1 cellular context compared by ENCODE assay signal in the genomic region with DNA sequence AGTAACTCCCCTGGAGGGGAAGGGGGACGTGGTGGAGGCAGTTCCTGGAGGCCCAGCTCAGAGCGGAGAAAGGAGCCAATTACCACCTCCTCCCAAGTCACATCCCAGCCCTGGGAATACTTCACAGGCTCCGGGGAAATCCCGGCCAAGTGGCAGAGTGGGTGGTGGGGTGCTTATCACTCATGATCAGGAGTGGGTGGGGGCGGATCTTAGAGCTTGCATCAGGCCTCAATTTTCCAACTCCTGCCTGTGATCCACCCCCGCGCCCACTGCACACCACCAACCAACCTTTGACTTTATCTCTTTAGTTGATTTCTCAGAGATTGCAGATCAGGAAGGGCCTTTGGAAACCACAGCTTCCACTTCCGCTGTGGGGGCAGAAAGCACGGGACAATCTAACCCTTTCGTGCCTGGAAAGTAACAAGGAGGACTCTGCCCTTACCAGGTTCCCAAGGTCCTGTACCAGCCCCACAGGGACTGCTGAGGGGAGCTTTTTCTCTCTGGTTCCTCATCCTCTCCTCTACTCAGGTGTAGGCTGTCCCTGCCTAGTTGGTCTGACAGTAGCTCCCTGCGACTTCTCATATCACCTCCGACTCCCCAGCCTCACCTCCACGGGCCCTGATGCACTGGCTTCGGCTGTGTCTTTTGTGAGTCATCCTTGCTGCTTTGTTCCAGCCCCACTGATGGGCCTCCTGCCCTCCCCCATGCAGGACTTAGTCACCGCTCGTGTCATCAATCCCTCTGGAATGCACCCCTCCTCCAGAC.
TF ChIP-seq lines count a peak whose summit lies in the region.

No MANE protein-coding gene starts in this region.

TF ChIP-seq in K562, 482 proteins besides CTCF, POLR2A, EP300 and RAD21 (continued from another document and continues in another):
- TF ChIP-seq, protein P1, sequence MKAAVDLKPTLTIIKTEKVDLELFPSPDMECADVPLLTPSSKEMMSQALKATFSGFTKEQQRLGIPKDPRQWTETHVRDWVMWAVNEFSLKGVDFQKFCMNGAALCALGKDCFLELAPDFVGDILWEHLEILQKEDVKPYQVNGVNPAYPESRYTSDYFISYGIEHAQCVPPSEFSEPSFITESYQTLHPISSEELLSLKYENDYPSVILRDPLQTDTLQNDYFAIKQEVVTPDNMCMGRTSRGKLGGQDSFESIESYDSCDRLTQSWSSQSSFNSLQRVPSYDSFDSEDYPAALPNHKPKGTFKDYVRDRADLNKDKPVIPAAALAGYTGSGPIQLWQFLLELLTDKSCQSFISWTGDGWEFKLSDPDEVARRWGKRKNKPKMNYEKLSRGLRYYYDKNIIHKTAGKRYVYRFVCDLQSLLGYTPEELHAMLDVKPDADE (conservative IDR thresholded peaks at IDR 0.05; ENCODE audit: control insufficient read depth, low read depth, low read length), result 0 out of 2 replicates have a peak, but pooled peaks have one; percentile 31
- no peak for TF ChIP-seq DEAF1 (CRISPR knock-in tag; IDR thresholded peaks at IDR 0.05)
- TF ChIP-seq FOXP1 (CRISPR knock-in tag; IDR thresholded peaks at IDR 0.05), result no peak; the same call in 1 of the 2 replicates
- TF ChIP-seq, protein P2, sequence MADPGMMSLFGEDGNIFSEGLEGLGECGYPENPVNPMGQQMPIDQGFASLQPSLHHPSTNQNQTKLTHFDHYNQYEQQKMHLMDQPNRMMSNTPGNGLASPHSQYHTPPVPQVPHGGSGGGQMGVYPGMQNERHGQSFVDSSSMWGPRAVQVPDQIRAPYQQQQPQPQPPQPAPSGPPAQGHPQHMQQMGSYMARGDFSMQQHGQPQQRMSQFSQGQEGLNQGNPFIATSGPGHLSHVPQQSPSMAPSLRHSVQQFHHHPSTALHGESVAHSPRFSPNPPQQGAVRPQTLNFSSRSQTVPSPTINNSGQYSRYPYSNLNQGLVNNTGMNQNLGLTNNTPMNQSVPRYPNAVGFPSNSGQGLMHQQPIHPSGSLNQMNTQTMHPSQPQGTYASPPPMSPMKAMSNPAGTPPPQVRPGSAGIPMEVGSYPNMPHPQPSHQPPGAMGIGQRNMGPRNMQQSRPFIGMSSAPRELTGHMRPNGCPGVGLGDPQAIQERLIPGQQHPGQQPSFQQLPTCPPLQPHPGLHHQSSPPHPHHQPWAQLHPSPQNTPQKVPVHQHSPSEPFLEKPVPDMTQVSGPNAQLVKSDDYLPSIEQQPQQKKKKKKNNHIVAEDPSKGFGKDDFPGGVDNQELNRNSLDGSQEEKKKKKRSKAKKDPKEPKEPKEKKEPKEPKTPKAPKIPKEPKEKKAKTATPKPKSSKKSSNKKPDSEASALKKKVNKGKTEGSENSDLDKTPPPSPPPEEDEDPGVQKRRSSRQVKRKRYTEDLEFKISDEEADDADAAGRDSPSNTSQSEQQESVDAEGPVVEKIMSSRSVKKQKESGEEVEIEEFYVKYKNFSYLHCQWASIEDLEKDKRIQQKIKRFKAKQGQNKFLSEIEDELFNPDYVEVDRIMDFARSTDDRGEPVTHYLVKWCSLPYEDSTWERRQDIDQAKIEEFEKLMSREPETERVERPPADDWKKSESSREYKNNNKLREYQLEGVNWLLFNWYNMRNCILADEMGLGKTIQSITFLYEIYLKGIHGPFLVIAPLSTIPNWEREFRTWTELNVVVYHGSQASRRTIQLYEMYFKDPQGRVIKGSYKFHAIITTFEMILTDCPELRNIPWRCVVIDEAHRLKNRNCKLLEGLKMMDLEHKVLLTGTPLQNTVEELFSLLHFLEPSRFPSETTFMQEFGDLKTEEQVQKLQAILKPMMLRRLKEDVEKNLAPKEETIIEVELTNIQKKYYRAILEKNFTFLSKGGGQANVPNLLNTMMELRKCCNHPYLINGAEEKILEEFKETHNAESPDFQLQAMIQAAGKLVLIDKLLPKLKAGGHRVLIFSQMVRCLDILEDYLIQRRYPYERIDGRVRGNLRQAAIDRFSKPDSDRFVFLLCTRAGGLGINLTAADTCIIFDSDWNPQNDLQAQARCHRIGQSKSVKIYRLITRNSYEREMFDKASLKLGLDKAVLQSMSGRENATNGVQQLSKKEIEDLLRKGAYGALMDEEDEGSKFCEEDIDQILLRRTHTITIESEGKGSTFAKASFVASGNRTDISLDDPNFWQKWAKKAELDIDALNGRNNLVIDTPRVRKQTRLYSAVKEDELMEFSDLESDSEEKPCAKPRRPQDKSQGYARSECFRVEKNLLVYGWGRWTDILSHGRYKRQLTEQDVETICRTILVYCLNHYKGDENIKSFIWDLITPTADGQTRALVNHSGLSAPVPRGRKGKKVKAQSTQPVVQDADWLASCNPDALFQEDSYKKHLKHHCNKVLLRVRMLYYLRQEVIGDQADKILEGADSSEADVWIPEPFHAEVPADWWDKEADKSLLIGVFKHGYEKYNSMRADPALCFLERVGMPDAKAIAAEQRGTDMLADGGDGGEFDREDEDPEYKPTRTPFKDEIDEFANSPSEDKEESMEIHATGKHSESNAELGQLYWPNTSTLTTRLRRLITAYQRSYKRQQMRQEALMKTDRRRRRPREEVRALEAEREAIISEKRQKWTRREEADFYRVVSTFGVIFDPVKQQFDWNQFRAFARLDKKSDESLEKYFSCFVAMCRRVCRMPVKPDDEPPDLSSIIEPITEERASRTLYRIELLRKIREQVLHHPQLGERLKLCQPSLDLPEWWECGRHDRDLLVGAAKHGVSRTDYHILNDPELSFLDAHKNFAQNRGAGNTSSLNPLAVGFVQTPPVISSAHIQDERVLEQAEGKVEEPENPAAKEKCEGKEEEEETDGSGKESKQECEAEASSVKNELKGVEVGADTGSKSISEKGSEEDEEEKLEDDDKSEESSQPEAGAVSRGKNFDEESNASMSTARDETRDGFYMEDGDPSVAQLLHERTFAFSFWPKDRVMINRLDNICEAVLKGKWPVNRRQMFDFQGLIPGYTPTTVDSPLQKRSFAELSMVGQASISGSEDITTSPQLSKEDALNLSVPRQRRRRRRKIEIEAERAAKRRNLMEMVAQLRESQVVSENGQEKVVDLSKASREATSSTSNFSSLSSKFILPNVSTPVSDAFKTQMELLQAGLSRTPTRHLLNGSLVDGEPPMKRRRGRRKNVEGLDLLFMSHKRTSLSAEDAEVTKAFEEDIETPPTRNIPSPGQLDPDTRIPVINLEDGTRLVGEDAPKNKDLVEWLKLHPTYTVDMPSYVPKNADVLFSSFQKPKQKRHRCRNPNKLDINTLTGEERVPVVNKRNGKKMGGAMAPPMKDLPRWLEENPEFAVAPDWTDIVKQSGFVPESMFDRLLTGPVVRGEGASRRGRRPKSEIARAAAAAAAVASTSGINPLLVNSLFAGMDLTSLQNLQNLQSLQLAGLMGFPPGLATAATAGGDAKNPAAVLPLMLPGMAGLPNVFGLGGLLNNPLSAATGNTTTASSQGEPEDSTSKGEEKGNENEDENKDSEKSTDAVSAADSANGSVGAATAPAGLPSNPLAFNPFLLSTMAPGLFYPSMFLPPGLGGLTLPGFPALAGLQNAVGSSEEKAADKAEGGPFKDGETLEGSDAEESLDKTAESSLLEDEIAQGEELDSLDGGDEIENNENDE (IDR thresholded peaks at IDR 0.05; ENCODE audit: low read depth, low read length), result no peak
- peak; percentile 73; the same call in 1 of the 2 replicates for TF ChIP-seq SMAD4 (CRISPR knock-in tag; conservative IDR thresholded peaks at IDR 0.05)
- TF ChIP-seq MCM5 (IDR thresholded peaks at IDR 0.05; ENCODE audit: low read depth), result no peak
- TF ChIP-seq MED1 (CRISPR knock-in tag; IDR thresholded peaks at IDR 0.05; ENCODE audit: borderline replicate concordance), result no peak
- no peak for TF ChIP-seq THRA (IDR thresholded peaks at IDR 0.05)
- TF ChIP-seq SP1 (CRISPR knock-in tag; IDR thresholded peaks at IDR 0.05), result no peak
- no peak; the same call in 1 of the 2 replicates for TF ChIP-seq PHF8 (IDR thresholded peaks at IDR 0.05; ENCODE audit: borderline replicate concordance, low read length)
- no peak for TF ChIP-seq CTCFL (IDR thresholded peaks at IDR 0.05; ENCODE audit: borderline replicate concordance, insufficient read depth, low read depth, low read length, poor library complexity, severe bottlenecking)
- TF ChIP-seq PHF20 (IDR thresholded peaks at IDR 0.05; ENCODE audit: partially characterized antibody), result no peak
- no peak for TF ChIP-seq FOXJ2 (tag; IDR thresholded peaks at IDR 0.05)
- TF ChIP-seq CHD1 (IDR thresholded peaks at IDR 0.05; ENCODE audit: low read length), result no peak
- TF ChIP-seq, protein P3, sequence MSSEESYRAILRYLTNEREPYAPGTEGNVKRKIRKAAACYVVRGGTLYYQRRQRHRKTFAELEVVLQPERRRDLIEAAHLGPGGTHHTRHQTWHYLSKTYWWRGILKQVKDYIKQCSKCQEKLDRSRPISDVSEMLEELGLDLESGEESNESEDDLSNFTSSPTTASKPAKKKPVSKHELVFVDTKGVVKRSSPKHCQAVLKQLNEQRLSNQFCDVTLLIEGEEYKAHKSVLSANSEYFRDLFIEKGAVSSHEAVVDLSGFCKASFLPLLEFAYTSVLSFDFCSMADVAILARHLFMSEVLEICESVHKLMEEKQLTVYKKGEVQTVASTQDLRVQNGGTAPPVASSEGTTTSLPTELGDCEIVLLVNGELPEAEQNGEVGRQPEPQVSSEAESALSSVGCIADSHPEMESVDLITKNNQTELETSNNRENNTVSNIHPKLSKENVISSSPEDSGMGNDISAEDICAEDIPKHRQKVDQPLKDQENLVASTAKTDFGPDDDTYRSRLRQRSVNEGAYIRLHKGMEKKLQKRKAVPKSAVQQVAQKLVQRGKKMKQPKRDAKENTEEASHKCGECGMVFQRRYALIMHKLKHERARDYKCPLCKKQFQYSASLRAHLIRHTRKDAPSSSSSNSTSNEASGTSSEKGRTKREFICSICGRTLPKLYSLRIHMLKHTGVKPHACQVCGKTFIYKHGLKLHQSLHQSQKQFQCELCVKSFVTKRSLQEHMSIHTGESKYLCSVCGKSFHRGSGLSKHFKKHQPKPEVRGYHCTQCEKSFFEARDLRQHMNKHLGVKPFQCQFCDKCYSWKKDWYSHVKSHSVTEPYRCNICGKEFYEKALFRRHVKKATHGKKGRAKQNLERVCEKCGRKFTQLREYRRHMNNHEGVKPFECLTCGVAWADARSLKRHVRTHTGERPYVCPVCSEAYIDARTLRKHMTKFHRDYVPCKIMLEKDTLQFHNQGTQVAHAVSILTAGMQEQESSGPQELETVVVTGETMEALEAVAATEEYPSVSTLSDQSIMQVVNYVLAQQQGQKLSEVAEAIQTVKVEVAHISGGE (CRISPR knock-in tag; IDR thresholded peaks at IDR 0.05), result peak in 1 of 3 experiments; percentile 48; a peak in 1 of 6 replicates
- TF ChIP-seq, protein P4, sequence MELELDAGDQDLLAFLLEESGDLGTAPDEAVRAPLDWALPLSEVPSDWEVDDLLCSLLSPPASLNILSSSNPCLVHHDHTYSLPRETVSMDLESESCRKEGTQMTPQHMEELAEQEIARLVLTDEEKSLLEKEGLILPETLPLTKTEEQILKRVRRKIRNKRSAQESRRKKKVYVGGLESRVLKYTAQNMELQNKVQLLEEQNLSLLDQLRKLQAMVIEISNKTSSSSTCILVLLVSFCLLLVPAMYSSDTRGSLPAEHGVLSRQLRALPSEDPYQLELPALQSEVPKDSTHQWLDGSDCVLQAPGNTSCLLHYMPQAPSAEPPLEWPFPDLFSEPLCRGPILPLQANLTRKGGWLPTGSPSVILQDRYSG (tag; conservative IDR thresholded peaks at IDR 0.05; ENCODE audit: low read depth), result no peak
- TF ChIP-seq, protein P5, sequence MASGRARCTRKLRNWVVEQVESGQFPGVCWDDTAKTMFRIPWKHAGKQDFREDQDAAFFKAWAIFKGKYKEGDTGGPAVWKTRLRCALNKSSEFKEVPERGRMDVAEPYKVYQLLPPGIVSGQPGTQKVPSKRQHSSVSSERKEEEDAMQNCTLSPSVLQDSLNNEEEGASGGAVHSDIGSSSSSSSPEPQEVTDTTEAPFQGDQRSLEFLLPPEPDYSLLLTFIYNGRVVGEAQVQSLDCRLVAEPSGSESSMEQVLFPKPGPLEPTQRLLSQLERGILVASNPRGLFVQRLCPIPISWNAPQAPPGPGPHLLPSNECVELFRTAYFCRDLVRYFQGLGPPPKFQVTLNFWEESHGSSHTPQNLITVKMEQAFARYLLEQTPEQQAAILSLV (tag; IDR thresholded peaks at IDR 0.05), result no peak
- peak; percentile 7; the same call in 1 of the 2 replicates for TF ChIP-seq DDX20 (tag; IDR thresholded peaks at IDR 0.05; ENCODE audit: low read depth)
- no peak for TF ChIP-seq ZSCAN29 (IDR thresholded peaks at IDR 0.05)
- TF ChIP-seq, protein P6, sequence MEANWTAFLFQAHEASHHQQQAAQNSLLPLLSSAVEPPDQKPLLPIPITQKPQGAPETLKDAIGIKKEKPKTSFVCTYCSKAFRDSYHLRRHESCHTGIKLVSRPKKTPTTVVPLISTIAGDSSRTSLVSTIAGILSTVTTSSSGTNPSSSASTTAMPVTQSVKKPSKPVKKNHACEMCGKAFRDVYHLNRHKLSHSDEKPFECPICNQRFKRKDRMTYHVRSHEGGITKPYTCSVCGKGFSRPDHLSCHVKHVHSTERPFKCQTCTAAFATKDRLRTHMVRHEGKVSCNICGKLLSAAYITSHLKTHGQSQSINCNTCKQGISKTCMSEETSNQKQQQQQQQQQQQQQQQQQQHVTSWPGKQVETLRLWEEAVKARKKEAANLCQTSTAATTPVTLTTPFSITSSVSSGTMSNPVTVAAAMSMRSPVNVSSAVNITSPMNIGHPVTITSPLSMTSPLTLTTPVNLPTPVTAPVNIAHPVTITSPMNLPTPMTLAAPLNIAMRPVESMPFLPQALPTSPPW (CRISPR knock-in tag; IDR thresholded peaks at IDR 0.05), result peak; percentile 87
